1 cellular context compared by ENCODE assay signal in genomic region chr5:148976569-148977321, GRCh38.
TF ChIP-seq lines count a peak whose summit lies in the region.

No MANE protein-coding gene starts in this region.

TF ChIP-seq in IMR-90, 13 proteins besides CTCF, POLR2A, EP300 and RAD21:
- no peak for TF ChIP-seq CEBPB (IDR thresholded peaks at IDR 0.05; ENCODE audit: low read depth, low read length)
- no peak for TF ChIP-seq RCOR1 (IDR thresholded peaks at IDR 0.05; ENCODE audit: insufficient replicate concordance, low read length)
- TF ChIP-seq CHD1 (IDR thresholded peaks at IDR 0.05; ENCODE audit: low read depth, low read length) = no peak
- no peak for TF ChIP-seq MAFK (IDR thresholded peaks at IDR 0.05; ENCODE audit: low read depth, low read length)
- TF ChIP-seq MXI1 (IDR thresholded peaks at IDR 0.05; ENCODE audit: borderline replicate concordance, low read depth, low read length) = no peak
- TF ChIP-seq, protein P1, sequence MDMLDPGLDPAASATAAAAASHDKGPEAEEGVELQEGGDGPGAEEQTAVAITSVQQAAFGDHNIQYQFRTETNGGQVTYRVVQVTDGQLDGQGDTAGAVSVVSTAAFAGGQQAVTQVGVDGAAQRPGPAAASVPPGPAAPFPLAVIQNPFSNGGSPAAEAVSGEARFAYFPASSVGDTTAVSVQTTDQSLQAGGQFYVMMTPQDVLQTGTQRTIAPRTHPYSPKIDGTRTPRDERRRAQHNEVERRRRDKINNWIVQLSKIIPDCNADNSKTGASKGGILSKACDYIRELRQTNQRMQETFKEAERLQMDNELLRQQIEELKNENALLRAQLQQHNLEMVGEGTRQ (IDR thresholded peaks at IDR 0.05; ENCODE audit: low read depth, low read length) = no peak
- no peak for TF ChIP-seq NFE2L2 (IDR thresholded peaks at IDR 0.05; ENCODE audit: low read depth, low read length)
- TF ChIP-seq RFX5 (IDR thresholded peaks at IDR 0.05; ENCODE audit: low read depth, low read length) = no peak
- TF ChIP-seq FOS (IDR thresholded peaks at IDR 0.05; ENCODE audit: low read depth, low read length) = no peak
- TF ChIP-seq, protein P2, sequence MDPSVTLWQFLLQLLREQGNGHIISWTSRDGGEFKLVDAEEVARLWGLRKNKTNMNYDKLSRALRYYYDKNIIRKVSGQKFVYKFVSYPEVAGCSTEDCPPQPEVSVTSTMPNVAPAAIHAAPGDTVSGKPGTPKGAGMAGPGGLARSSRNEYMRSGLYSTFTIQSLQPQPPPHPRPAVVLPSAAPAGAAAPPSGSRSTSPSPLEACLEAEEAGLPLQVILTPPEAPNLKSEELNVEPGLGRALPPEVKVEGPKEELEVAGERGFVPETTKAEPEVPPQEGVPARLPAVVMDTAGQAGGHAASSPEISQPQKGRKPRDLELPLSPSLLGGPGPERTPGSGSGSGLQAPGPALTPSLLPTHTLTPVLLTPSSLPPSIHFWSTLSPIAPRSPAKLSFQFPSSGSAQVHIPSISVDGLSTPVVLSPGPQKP (IDR thresholded peaks at IDR 0.05; ENCODE audit: borderline replicate concordance, low read depth, low read length) = no peak
- TF ChIP-seq SMC3 (IDR thresholded peaks at IDR 0.05; ENCODE audit: low read depth, low read length) = no peak
- TF ChIP-seq BHLHE40 (IDR thresholded peaks at IDR 0.05; ENCODE audit: low read depth, low read length) = no peak
- TF ChIP-seq MAZ (IDR thresholded peaks at IDR 0.05; ENCODE audit: borderline replicate concordance, low read depth, low read length) = no peak
